Comparison of ENCODE assay signal across 13 cellular contexts in the genomic region with DNA sequence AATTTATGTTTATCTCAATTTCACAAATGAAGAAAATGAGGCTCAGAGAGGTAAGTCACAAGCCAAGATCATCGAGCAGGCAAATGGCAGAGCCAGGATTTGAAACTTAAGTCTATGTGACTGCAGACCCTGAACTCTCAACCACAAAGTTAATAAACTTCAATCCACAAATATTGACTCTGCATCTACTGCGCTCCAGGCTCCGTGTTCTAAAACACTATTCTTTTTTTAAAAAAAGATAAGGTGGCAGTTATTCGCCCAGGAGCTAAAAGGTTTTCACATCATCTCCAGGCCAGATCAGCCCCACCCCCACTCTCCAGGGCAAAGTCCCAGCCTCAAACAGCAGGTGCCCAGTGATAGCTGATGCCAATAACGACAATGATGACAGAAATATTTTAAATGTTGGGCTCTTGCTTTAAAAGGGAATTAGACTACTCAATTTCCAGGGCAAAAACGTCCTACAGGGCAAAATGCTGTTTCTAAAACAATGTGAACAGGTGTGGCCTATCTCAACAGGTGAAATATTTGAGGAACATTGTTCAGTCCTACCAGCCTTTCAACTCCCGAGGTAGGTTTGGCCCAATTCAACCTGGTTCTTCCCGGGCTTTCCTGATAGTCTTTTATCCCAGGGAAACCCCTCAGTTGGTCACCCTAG.
DNase-seq lines count a peak whose midpoint lies in the region; ATAC-seq and TF ChIP-seq lines count a peak whose summit lies in the region.
"Had no signal": no experiment of that assay in that cellular context is flagged by ENCODE, and none has a peak within 500 bp of the region (broad histone marks: within the 10 kb centered on the region; RNA-seq: fewer than 3 reads in every experiment).

No MANE protein-coding gene starts in this region.

- DNase-seq in ascending aorta (ENCODE audit: low spot score in 2 of 2): no peak
- DNase-seq in left lung: no peak
- no peak for DNase-seq in suprapubic skin (ENCODE audit: low spot score in 2 of 2)
- DNase-seq in stimulated activated naive CD4-positive, alpha-beta T cell treated with Interleukin-2 at 50 U/mL for 16 hours (lab: John Stamatoyannopoulos, UW): no peak
- no peak for DNase-seq in stimulated activated CD4-positive, alpha-beta T cell treated with anti-CD3 and anti-CD28 coated beads, Interleukin-4, amount 100 ng/mL, for 24 hours
- DNase-seq: activated CD4-positive, alpha-beta memory T cell treated with anti-CD3 and anti-CD28 coated beads for 36 hours; activated effector memory CD4-positive, alpha-beta T cell treated with anti-CD3 and anti-CD28 coated beads, Interleukin-2, amount 50 U/mL, for 16 hours; GF-D8; KBM-7; NCI-H2081; PC-9 had no signal

- H3K9ac ChIP-seq in HUES64 (ENCODE audit: low read depth, low read length): no peak overlapping the region

- WGBS in HUES64: 55% methylated on average over 8 of the region's 8 CpGs
- WGBS in suprapubic skin: 61% methylated on average over 8 of the region's 8 CpGs

- H3K9me3 ChIP-seq in HUES64 (ENCODE audit: insufficient read depth, low read depth, low read length) (no peaks in the 10 kb centered on the region), ascending aorta (no peaks in the 10 kb centered on the region), left lung (no peaks in the 10 kb centered on the region), suprapubic skin (no peaks in the 10 kb centered on the region)

- H3K4me3 ChIP-seq in HUES64 (ENCODE audit: low read length): no peak overlapping the region
- H3K4me3 ChIP-seq in ascending aorta: no peak overlapping the region
- H3K4me3 ChIP-seq in left lung: no peak overlapping the region
- no peak overlapping the region for H3K4me3 ChIP-seq in suprapubic skin
- H3K4me3 ChIP-seq: PC-9 had no signal

- H3K36me3 ChIP-seq in HUES64 (ENCODE audit: insufficient read depth, low read length): no peaks in the 10 kb centered on the region
- peaks cover 15 to 25% of the 10 kb centered on the region in 2 donors for H3K36me3 ChIP-seq in ascending aorta
- H3K36me3 ChIP-seq in left lung: no peaks in the 10 kb centered on the region
- H3K36me3 ChIP-seq in suprapubic skin: no peaks in the 10 kb centered on the region

- intact Hi-C loops in ascending aorta (cut with DNase I): loop anchor here (2.0 kb wide), 1 partner anchor 29 kb away; no protein-coding TSS in a partner anchor
- intact Hi-C loops in left lung (cut with DNase I): no loop called here

- TF ChIP-seq CTCF in ascending aorta (IDR thresholded peaks at IDR 0.05) (no peak), left lung (IDR thresholded peaks at IDR 0.05) (no peak), suprapubic skin (IDR thresholded peaks at IDR 0.05) (no peak)

- ATAC-seq in left lung: peak; percentile 11
- no peak for ATAC-seq in HG03039 (IDR thresholded peaks at IDR 0.05; ENCODE audit: unreplicated experiment)

- H3K4me1 ChIP-seq in HUES64 (ENCODE audit: insufficient read depth, low read length) (peaks cover 62% of the 10 kb centered on the region), ascending aorta (peaks cover 36 to 88% of the 10 kb centered on the region in 2 donors), left lung (peaks cover 32 to 40% of the 10 kb centered on the region in 2 donors), suprapubic skin (peaks cover 51% of the 10 kb centered on the region)

- peak overlapping the region; percentile 84; the same call in 1 of the 2 replicates for H3K27ac ChIP-seq in HUES64 (ENCODE audit: low read depth, low read length)
- H3K27ac ChIP-seq in ascending aorta: peak overlapping the region; percentile 95 to 96
- peak overlapping the region; percentile 21 to 74 for H3K27ac ChIP-seq in left lung
- H3K27ac ChIP-seq in suprapubic skin: peak overlapping the region; percentile 82
- H3K27ac ChIP-seq: PC-9 had no signal

- TF ChIP-seq EP300 in suprapubic skin (IDR thresholded peaks at IDR 0.05): no peak

- no peak for TF ChIP-seq POLR2A in suprapubic skin (IDR thresholded peaks at IDR 0.05)

- H3K27me3 ChIP-seq in HUES64 (ENCODE audit: insufficient read depth, low read length) (no peaks in the 10 kb centered on the region), ascending aorta (no peaks in the 10 kb centered on the region), left lung (no peaks in the 10 kb centered on the region), suprapubic skin (no peaks in the 10 kb centered on the region)
